Comparison of ENCODE assay signal across 8 cellular contexts in genomic region chr21:20999567-21000169, GRCh38. TPM values are rescaled to one million over a fixed set of nuclear protein-coding genes. Genes with fewer than 3 reads are reported as not detected.
A peak's percentile ranks its signal among the peaks of the same experiment; 100 is the strongest.
DNase-seq lines count a peak whose midpoint lies in the region; ATAC-seq, FAIRE-seq and TF ChIP-seq lines count a peak whose summit lies in the region.

No MANE protein-coding gene starts in this region.

- peak; percentile 51 for ATAC-seq in GM18870 (IDR thresholded peaks at IDR 0.05; ENCODE audit: unreplicated experiment)
- no peak for ATAC-seq in natural killer cell treated with Interleukin-12 subunit alpha and Interleukin-12 subunit beta and Interleukin-15 and Interleukin-18, amount 100 ng/mL, for 72 hours
- no peak for ATAC-seq in GM21737 (IDR thresholded peaks at IDR 0.05; ENCODE audit: unreplicated experiment)

- H3K27ac ChIP-seq in VCaP = peak overlapping the region; percentile 0; the same call in 1 of the 2 replicates

- TF ChIP-seq CTCF in VCaP (conservative IDR thresholded peaks at IDR 0.05) = peak; percentile 97

- no peak for TF ChIP-seq POLR2A in GM12892 (IDR thresholded peaks at IDR 0.05; ENCODE audit: low read depth, low read length)

- H3K36me3 Mint-ChIP-seq in natural killer cell treated with Interleukin-12 subunit alpha and Interleukin-12 subunit beta and Interleukin-15 and Interleukin-18, amount 100 ng/mL, for 72 hours = no peaks in the 10 kb centered on the region

- H3K4me1 Mint-ChIP-seq in natural killer cell treated with Interleukin-12 subunit alpha and Interleukin-12 subunit beta and Interleukin-15 and Interleukin-18, amount 100 ng/mL, for 72 hours (ENCODE audit: low read depth in 2 of 2) = peaks cover 0 to 15% of the 10 kb centered on the region in 2 donors

- no peak overlapping the region for H3K27ac Mint-ChIP-seq in natural killer cell treated with Interleukin-12 subunit alpha and Interleukin-12 subunit beta and Interleukin-15 and Interleukin-18, amount 100 ng/mL, for 72 hours

- peak overlapping the region; percentile 3 for H3K4me3 Mint-ChIP-seq in natural killer cell treated with Interleukin-12 subunit alpha and Interleukin-12 subunit beta and Interleukin-15 and Interleukin-18, amount 100 ng/mL, for 72 hours

- FAIRE-seq in GM12892 (lab: Jason Lieb, UNC) = no peak

- H3K9me3 Mint-ChIP-seq in natural killer cell treated with Interleukin-12 subunit alpha and Interleukin-12 subunit beta and Interleukin-15 and Interleukin-18, amount 100 ng/mL, for 72 hours = no peaks in the 10 kb centered on the region

- DNase-seq in AG20443 (ENCODE audit: low spot score) (peak; percentile 58), NCI-H146 (lab: John Stamatoyannopoulos, UW) (peak; percentile 42), fibroblast of gingiva (ENCODE audit: low read depth) (peak; percentile 39), GM12892 (ENCODE audit: insufficient read length) (no peak)
- DNase-seq in natural killer cell treated with Interleukin-12 subunit alpha and Interleukin-12 subunit beta and Interleukin-15 and Interleukin-18, amount 100 ng/mL, for 72 hours (ENCODE audit: low spot score) = no peak

- peaks cover 0 to 2% of the 10 kb centered on the region in 2 donors for H3K27me3 Mint-ChIP-seq in natural killer cell treated with Interleukin-12 subunit alpha and Interleukin-12 subunit beta and Interleukin-15 and Interleukin-18, amount 100 ng/mL, for 72 hours

RNA-seq across cellular contexts. Expression of gene NCAM2, which starts 1.5 kb away (rescaled TPM):
- total RNA-seq in natural killer cell treated with Interleukin-12 subunit alpha and Interleukin-12 subunit beta and Interleukin-15 and Interleukin-18, amount 100 ng/mL, for 72 hours = not detected
- not detected for polyA plus RNA-seq in GM12892 (2012; ENCODE audit: missing spikeins)

Comparison
In these comparisons a context has a peak if more than half of its experiments do, and no peak if none do; other contexts are left out.
1. DNase-seq: peak in AG20443 (single experiment), NCI-H146 (single experiment) and fibroblast of gingiva (single experiment); none in natural killer cell treated with Interleukin-12 subunit alpha and Interleukin-12 subunit beta and Interleukin-15 and Interleukin-18, amount 100 ng/mL, for 72 hours (single experiment) and GM12892 (single experiment).